In the genomic region with DNA sequence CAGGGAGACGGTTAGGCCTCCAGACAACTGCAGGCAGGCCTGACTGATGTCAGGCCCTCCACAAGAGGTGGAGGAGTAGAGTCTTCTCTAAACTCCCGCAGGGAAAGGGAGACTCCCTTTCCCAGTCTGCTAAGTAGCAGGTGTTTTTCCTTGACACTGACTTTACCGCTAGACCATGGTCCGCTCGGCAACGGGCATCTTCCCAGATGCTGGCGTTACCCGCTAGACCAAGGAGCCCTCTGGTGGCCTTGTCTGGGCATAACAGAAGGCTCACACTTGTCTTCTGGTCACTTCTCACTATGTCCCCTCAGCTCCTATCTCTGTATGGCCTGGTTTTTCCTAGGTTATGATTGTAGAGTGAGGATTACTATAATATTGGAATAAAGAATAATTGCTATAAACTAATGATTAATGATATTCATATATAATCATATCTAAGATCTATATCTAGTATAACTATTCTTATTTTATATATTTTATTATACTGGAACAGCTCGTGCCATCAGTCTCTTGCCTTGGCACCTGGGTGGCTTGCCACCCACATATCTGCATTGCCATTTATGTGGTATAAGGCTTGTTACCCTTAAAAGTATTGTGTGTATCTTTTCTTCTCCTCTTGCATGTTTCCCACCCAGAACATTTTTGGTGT, we compare ENCODE assay signal across 8 cellular contexts. TPM values are rescaled to one million over a fixed set of nuclear protein-coding genes. Genes with fewer than 3 reads are reported as not detected.
DNase-seq lines count a peak whose midpoint lies in the region; ATAC-seq and TF ChIP-seq lines count a peak whose summit lies in the region.
"Not testable (repeated sequence)": the region's sequence is repeated elsewhere in the genome, so short reads cannot be mapped to it uniquely, and the experiment has no call there.

No MANE protein-coding gene starts in this region.

- DNase-seq in NCI-H82 (lab: John Stamatoyannopoulos, UW) (peak; percentile 82), body of pancreas (peak; percentile 79 to 90 (median 80)), left cardiac atrium (peak; percentile 76), nucleus accumbens (lab: John Stamatoyannopoulos, UW) (peak in 48 of 56 donors; percentile 5 to 77 (median 33))
- DNase-seq in activated CD4-positive, alpha-beta T cell treated with anti-CD3 and anti-CD28 coated beads, Interleukin-2, amount 50 U/mL, for 24 hours (ENCODE audit: low read depth in 1 of 2, low spot score in 1 of 2) = peak; percentile 39 to 41
- DNase-seq in stimulated activated CD8-positive, alpha-beta memory T cell treated with anti-CD3 and anti-CD28 coated beads, Interleukin-2, amount 100 ng/mL, for 1 hour (ENCODE audit: low read depth in 2 of 2) = peak; percentile 26 to 33

- intact Hi-C loops in body of pancreas (cut with DNase I) = loop anchor here (5.0 kb wide), 1 partner anchor 422 kb away; a partner anchor contains a TSS
- intact Hi-C loops in left cardiac atrium (cut with DNase I) = loop anchor here in 1 of 2 donors (5.0 kb wide), 1 partner anchor 427 kb away; no protein-coding TSS in a partner anchor

- H3K4me1 ChIP-seq in body of pancreas = not testable (repeated sequence)

- H3K27me3 ChIP-seq in body of pancreas = not testable (repeated sequence)

- not testable (repeated sequence) for ATAC-seq in body of pancreas, left cardiac atrium

- TF ChIP-seq CTCF in C4-2B (conservative IDR thresholded peaks at IDR 0.05) (peak; percentile 84), body of pancreas (IDR thresholded peaks at IDR 0.05) (peak; percentile 35 to 82 (median 72))

- not testable (repeated sequence) for H3K9me3 ChIP-seq in body of pancreas

- peak; percentile 54 for TF ChIP-seq RAD21 in Ishikawa (IDR thresholded peaks at IDR 0.05; ENCODE audit: low read depth)

- TF ChIP-seq EP300 in Ishikawa (IDR thresholded peaks at IDR 0.05; ENCODE audit: borderline replicate concordance) = not testable (repeated sequence)

- TF ChIP-seq POLR2A in body of pancreas (IDR thresholded peaks at IDR 0.05) = not testable (repeated sequence)

- H3K27ac ChIP-seq in C4-2B, body of pancreas: not testable (repeated sequence)

- not testable (repeated sequence) for H3K4me3 ChIP-seq in body of pancreas

- WGBS in body of pancreas, 2 donors = 18% methylated on average over 9 of the region's 9 CpGs

- H3K36me3 ChIP-seq in body of pancreas (replicated peaks in 1 of 2; ENCODE audit: insufficient read depth in 1 of 2, low read depth in 2 of 2) = not testable (repeated sequence)

RNA-seq across cellular contexts. Expression of a gene that starts 58.5 kb away (rescaled TPM):
- 1 to 10 TPM; 2.3 to 5.4 TPM for total RNA-seq in body of pancreas
- total RNA-seq in left cardiac atrium = 1 to 10 TPM; 2.7 to 3.4 TPM

Comparison
In these comparisons a context has a peak if more than half of its experiments do, and no peak if none do; other contexts are left out.
1. DNase-seq: peak in every context shown above with its lines; median percentile 82 in NCI-H82; 80 in body of pancreas; 76 in left cardiac atrium; 40 in activated CD4-positive, alpha-beta T cell treated with anti-CD3 and anti-CD28 coated beads, Interleukin-2, amount 50 U/mL, for 24 hours; 33 in nucleus accumbens; 30 in stimulated activated CD8-positive, alpha-beta memory T cell treated with anti-CD3 and anti-CD28 coated beads, Interleukin-2, amount 100 ng/mL, for 1 hour.